ENCODE assay signal across 8 cellular contexts in genomic region chr1:26321315-26322041, GRCh38. TPM values are rescaled to one million over a fixed set of nuclear protein-coding genes. Genes with fewer than 3 reads are reported as not detected.
DNase-seq lines count a peak whose midpoint lies in the region; ATAC-seq, FAIRE-seq and TF ChIP-seq lines count a peak whose summit lies in the region.

No MANE protein-coding gene starts in this region.

- peak; percentile 90 for DNase-seq in A673 (ENCODE audit: low spot score)
- peak; percentile 76 for DNase-seq in GM18507 (ENCODE audit: extremely low spot score, insufficient read length, low read depth)
- DNase-seq in RWPE1 (ENCODE audit: low spot score), result peak; percentile 71
- DNase-seq in activated T-helper 1 cell treated with Interleukin-2 at 50 U/mL for 16 hours (ENCODE audit: low read depth), result peak; percentile 87
- peak; percentile 87 for DNase-seq in fibroblast of peridontal ligament (ENCODE audit: extremely low read depth)
- peak; percentile 90 for DNase-seq in neural progenitor cell (ENCODE audit: low spot score)
- peak; percentile 98 for DNase-seq in stimulated activated naive CD8-positive, alpha-beta T cell treated with anti-CD3 and anti-CD28 coated beads, Interleukin-15, Interleukin-2, amounts not matched to agents 100 U/mL and 50 U/mL, for 24 hours

- H3K4me3 Mint-ChIP-seq in neural progenitor cell, result no peak overlapping the region

- H3K9me3 ChIP-seq in A673 (ENCODE audit: low read depth, low read length, poor library complexity, severe bottlenecking) (no peaks in the 10 kb centered on the region), neural progenitor cell (ENCODE audit: low read depth) (no peaks in the 10 kb centered on the region)

- no TSS peak for BruUV-seq in A673 (replicated peaks; lab: Mats Ljungman, UMichigan)

- no peaks in the 10 kb centered on the region for H3K4me1 ChIP-seq in A673 (ENCODE audit: insufficient read depth, low read length, poor library complexity, severe bottlenecking)
- H3K4me1 ChIP-seq in KMS-11 (ENCODE audit: low read depth, poor library complexity, severe bottlenecking), result peaks cover 4% of the 10 kb centered on the region
- H3K4me1 ChIP-seq in neural progenitor cell, result peaks cover 14% of the 10 kb centered on the region

- peaks cover 3% of the 10 kb centered on the region for H3K36me3 Mint-ChIP-seq in neural progenitor cell

- ATAC-seq in stimulated activated naive CD8-positive, alpha-beta T cell treated with anti-CD3 and anti-CD28 coated beads, Interleukin-15, Interleukin-2, amounts not matched to agents 100 U/mL and 50 U/mL, for 24 hours, result peak; percentile 71

- peak overlapping the region; percentile 24; the same call in 1 of the 2 replicates for H3K4me2 ChIP-seq in KMS-11
- peak overlapping the region; percentile 29 for H3K4me2 ChIP-seq in neural progenitor cell

- CTCF ChIA-PET in A673 (lab: Charles Lee), result interaction anchor here (0.5 to 1.6 kb wide), 6 partner anchors 42 to 231 kb away, joined by 3 to 5 read pairs (median 4); partner anchors contain the start of genes CATSPER4, SH3BGRL3 and ZNF593
- CTCF ChIA-PET in RWPE1 (lab: Yijun Ruan, JAX), result interaction anchor here (0.6 to 1.7 kb wide), 35 partner anchors 9 to 1329 kb away, joined by 3 to 9 read pairs (median 4); partner anchors contain the start of genes CEP85, PDIK1L, UBXN11 and ZNF593

- peak; percentile 98 for FAIRE-seq in GM18507 (lab: Jason Lieb, UNC)

- H3K4me3 ChIP-seq in A673 (ENCODE audit: low read depth, low read length, poor library complexity, severe bottlenecking) (no peak overlapping the region), KMS-11 (IDR thresholded peaks at IDR 0.05; ENCODE audit: insufficient read depth, low read depth, low read length) (no peak overlapping the region), neural progenitor cell (no peak overlapping the region)

- H3K36me3 ChIP-seq in A673 (ENCODE audit: insufficient read depth, low read length, poor library complexity, severe bottlenecking) (no peaks in the 10 kb centered on the region), KMS-11 (ENCODE audit: insufficient read depth) (no peaks in the 10 kb centered on the region), neural progenitor cell (no peaks in the 10 kb centered on the region)

- no peaks in the 10 kb centered on the region for H3K27me3 ChIP-seq in A673 (replicated peaks; ENCODE audit: insufficient read depth, low read depth, low read length, poor library complexity)
- no peaks in the 10 kb centered on the region for H3K27me3 ChIP-seq in KMS-11 (ENCODE audit: insufficient read depth, low read depth)
- H3K27me3 ChIP-seq in neural progenitor cell, result no peaks in the 10 kb centered on the region

- TF ChIP-seq CTCF in A673 (conservative IDR thresholded peaks at IDR 0.05; ENCODE audit: low read depth, low read length), result peak; percentile 93
- TF ChIP-seq CTCF in KMS-11 (conservative IDR thresholded peaks at IDR 0.05; ENCODE audit: low read depth, low read length), result peak; percentile 87
- TF ChIP-seq CTCF in RWPE1 (conservative IDR thresholded peaks at IDR 0.05; ENCODE audit: low read depth), result peak; percentile 89
- peak; percentile 87 for TF ChIP-seq CTCF in neural progenitor cell (IDR thresholded peaks at IDR 0.05)

- H2AFZ ChIP-seq in KMS-11 (ENCODE audit: low read depth) (peak overlapping the region; percentile 81), neural progenitor cell (replicated peaks) (no peak overlapping the region)

- H4K20me1 ChIP-seq in KMS-11 (ENCODE audit: insufficient read depth) (no peaks in the 10 kb centered on the region), neural progenitor cell (ENCODE audit: low read depth) (no peaks in the 10 kb centered on the region)

- H3K27ac Mint-ChIP-seq in neural progenitor cell, result peak overlapping the region; percentile 73

- H3K27me3 Mint-ChIP-seq in neural progenitor cell (ENCODE audit: insufficient read depth, low read depth), result peaks cover 5% of the 10 kb centered on the region

- H3K4me1 Mint-ChIP-seq in neural progenitor cell, result peaks cover 22% of the 10 kb centered on the region

- intact Hi-C loops in A673 (cut with micrococcal nuclease; ENCODE audit: unreplicated experiment), result loop anchor here (1.0 to 5.0 kb wide), 3 partner anchors 36 to 216 kb away; partner anchors contain the start of genes C1orf232 and ZNF593

- H3K9me3 Mint-ChIP-seq in neural progenitor cell, result no peaks in the 10 kb centered on the region

- H3K79me2 ChIP-seq in KMS-11 (ENCODE audit: insufficient read depth, low read depth), result no peaks in the 10 kb centered on the region
- no peaks in the 10 kb centered on the region for H3K79me2 ChIP-seq in neural progenitor cell (ENCODE audit: low read depth)

- H3K27ac ChIP-seq in A673 (ENCODE audit: low read depth, low read length, poor library complexity, severe bottlenecking) (no peak overlapping the region), KMS-11 (no peak overlapping the region), RWPE1 (peak overlapping the region; percentile 26), neural progenitor cell (no peak overlapping the region)

- H3F3A ChIP-seq in neural progenitor cell (ENCODE audit: low read depth), result peaks cover 19% of the 10 kb centered on the region

- POLR2A ChIA-PET in A673 (lab: Charles Lee; ENCODE audit: low non-redundant PET) (no interaction called here), RWPE1 (lab: Yijun Ruan, JAX; ENCODE audit: low non-redundant PET) (no interaction called here)

- H3K9ac ChIP-seq in KMS-11 (no peak overlapping the region), neural progenitor cell (no peak overlapping the region)

RNA-seq across cellular contexts. Expression of gene CD52, which starts 3.7 kb away (rescaled TPM):
- total RNA-seq in A673 (2021) (not detected in 2 replicates), neural progenitor cell (ENCODE audit: low replicate concordance) (2.5 and 7.3 TPM in 2 replicates)

RNA-seq across cellular contexts. Expression of gene UBXN11, which starts 15.0 kb away (rescaled TPM):
- total RNA-seq in A673 (2021) (22.1 and 25.4 TPM in 2 replicates), neural progenitor cell (ENCODE audit: low replicate concordance) (5.9 and 10.2 TPM in 2 replicates)

RNA-seq across cellular contexts. Expression of gene CRYBG2, which starts 32.5 kb away (rescaled TPM):
- total RNA-seq in A673 (2021) (not detected in 2 replicates), neural progenitor cell (ENCODE audit: low replicate concordance) (3.0 and 6.5 TPM in 2 replicates)

RNA-seq across cellular contexts. Expression of gene SH3BGRL3, which starts 41.6 kb away (rescaled TPM):
- total RNA-seq in A673 (2021) (133 and 138 TPM in 2 replicates), neural progenitor cell (ENCODE audit: low replicate concordance) (15.6 and 41.9 TPM in 2 replicates)

RNA-seq across cellular contexts. Expression of gene ZNF683, which starts 51.1 kb away (rescaled TPM):
- total RNA-seq in A673 (2021), result not detected in 2 replicates
- total RNA-seq in neural progenitor cell (ENCODE audit: low replicate concordance), result not detected in 2 replicates
